In the genomic region with DNA sequence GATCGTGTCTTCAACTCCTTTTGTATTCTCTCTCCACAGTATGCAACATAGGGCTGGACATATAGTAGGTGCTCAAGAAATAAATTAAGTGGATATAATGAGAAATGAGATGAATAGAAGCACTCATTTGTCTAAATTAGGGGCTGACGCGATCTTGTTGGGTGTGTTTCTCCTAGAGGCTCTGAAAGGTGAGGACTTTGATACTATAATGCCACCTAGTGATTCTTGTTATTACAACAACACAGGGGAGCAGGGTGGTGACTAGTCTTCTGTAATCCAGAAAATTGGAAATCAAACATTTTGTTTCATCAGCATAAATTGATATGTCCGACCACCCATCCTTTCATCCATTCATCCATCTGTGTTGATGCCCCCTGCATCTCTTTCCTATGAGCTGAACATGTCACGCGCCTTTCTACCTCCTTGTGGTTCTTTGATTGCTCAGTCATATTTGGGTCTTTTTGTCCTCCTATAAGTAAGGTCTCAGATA, we compare ENCODE assay signal across 8 cellular contexts. TPM values are rescaled to one million over a fixed set of nuclear protein-coding genes. Genes with fewer than 3 reads are reported as not detected.
A peak's percentile ranks its signal among the peaks of the same experiment; 100 is the strongest.
DNase-seq lines count a peak whose midpoint lies in the region; ATAC-seq and TF ChIP-seq lines count a peak whose summit lies in the region.

No MANE protein-coding gene starts in this region.

- no peaks in the 10 kb centered on the region for H3K36me3 ChIP-seq in cardiac muscle cell

- DNase-seq in AG09319 (ENCODE audit: extremely low read depth, low read depth) (no peak), GM13977 (ENCODE audit: low spot score) (peak; percentile 52), NCI-H146 treated with DMSO at 0.1 percent for 48 hours (lab: John Stamatoyannopoulos, UW; ENCODE audit: unreplicated experiment) (peak; percentile 53), cardiac muscle cell (ENCODE audit: low read depth in 1 of 2, low spot score in 1 of 2) (peak; percentile 68 to 83), retinal pigment epithelial cell (ENCODE audit: low read depth) (no peak), T1000 (lab: John Stamatoyannopoulos, UW) (no peak)

- H3K4me3 ChIP-seq in WI38 (ENCODE audit: low read depth, low read length) (no peak overlapping the region), cardiac muscle cell (no peak overlapping the region), retinal pigment epithelial cell (ENCODE audit: low read length) (no peak overlapping the region)

- H3K27me3 ChIP-seq in cardiac muscle cell, result no peaks in the 10 kb centered on the region

- peak; percentile 64 for TF ChIP-seq CTCF in AG09319 (IDR thresholded peaks at IDR 0.05; ENCODE audit: low read depth, low read length)
- peak; percentile 58 for TF ChIP-seq CTCF in GM13977 (IDR thresholded peaks at IDR 0.05; ENCODE audit: extremely low read depth, insufficient read depth, missing control alignments)
- peak; percentile 21; the same call in 1 of the 2 replicates for TF ChIP-seq CTCF in WI38 (IDR thresholded peaks at IDR 0.05; ENCODE audit: low read depth, low read length)
- peak; percentile 62 for TF ChIP-seq CTCF in cardiac muscle cell (IDR thresholded peaks at IDR 0.05; ENCODE audit: low read depth, low read length)
- peak; percentile 65 for TF ChIP-seq CTCF in retinal pigment epithelial cell (conservative IDR thresholded peaks at IDR 0.05; ENCODE audit: low read depth, low read length)

- peak; percentile 45 for ATAC-seq in HG02798 (IDR thresholded peaks at IDR 0.05; ENCODE audit: poor library complexity, unreplicated experiment)

- in situ Hi-C loops in GM13977 (cut with MboI; ENCODE audit: low pct_unique_long_range_greater_than_20kb, low sequenced_read_pairs, unreplicated experiment), result no loop called here

- no peaks in the 10 kb centered on the region for H3K9me3 ChIP-seq in cardiac muscle cell (ENCODE audit: low read depth)

- H3K4me1 ChIP-seq in cardiac muscle cell (ENCODE audit: low read depth), result no peaks in the 10 kb centered on the region

- H3K27ac ChIP-seq in cardiac muscle cell, result no peak overlapping the region

RNA-seq across cellular contexts. Expression of gene CFAP58, which starts 3.4 kb away (rescaled TPM):
- 0.99 and 1.9 TPM in 2 replicates for total RNA-seq in cardiac muscle cell
- 1.1 and 1.4 TPM in 2 replicates for polyA plus RNA-seq in cardiac muscle cell

RNA-seq across cellular contexts. Expression of gene ITPRIP, which starts 11.9 kb away (rescaled TPM):
- 12.7 and 19.0 TPM in 2 replicates for total RNA-seq in cardiac muscle cell
- polyA plus RNA-seq in cardiac muscle cell, result 20.1 and 23.3 TPM in 2 replicates

Comparison
In these comparisons a context has a peak if more than half of its experiments do, and no peak if none do; other contexts are left out.
1. DNase-seq: peak in GM13977 (single experiment), NCI-H146 treated with DMSO at 0.1 percent for 48 hours (single experiment) and cardiac muscle cell (2 of 2); none in AG09319 (single experiment), retinal pigment epithelial cell (single experiment) and T1000 (single experiment).
2. Peak in every context shown above with its lines, with median percentiles within 50 percentile points of each other: CTCF ChIP-seq.